8 cellular contexts compared by ENCODE assay signal in the genomic region with DNA sequence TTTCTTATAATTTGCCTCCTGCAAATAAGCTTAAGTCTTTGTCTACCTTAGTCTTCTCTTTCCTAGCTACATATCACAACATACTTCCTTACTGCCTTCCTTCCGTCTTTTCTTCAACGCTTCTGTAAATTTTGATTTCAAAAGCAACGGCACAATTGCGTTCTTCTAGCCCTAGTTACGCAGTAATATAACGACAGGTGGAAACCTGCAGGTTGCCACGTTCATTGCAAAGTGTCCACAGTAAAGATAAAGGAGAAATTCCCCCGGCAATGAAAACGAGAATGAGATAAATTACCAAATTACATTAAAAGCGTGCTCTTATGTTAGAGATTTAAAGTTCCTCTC. TPM values are rescaled to one million over a fixed set of nuclear protein-coding genes. Genes with fewer than 3 reads are reported as not detected.
DNase-seq lines count a peak whose midpoint lies in the region; ATAC-seq and TF ChIP-seq lines count a peak whose summit lies in the region.

No MANE protein-coding gene starts in this region.

- H4K20me1 ChIP-seq in DOHH2 (ENCODE audit: control insufficient read depth, insufficient read depth, low read depth, low read length): peaks cover 15% of the 10 kb centered on the region; the same call in 1 of the 2 replicates
- peaks cover 35% of the 10 kb centered on the region for H4K20me1 ChIP-seq in Loucy (ENCODE audit: insufficient read depth, low read length, poor library complexity, severe bottlenecking)
- no peaks in the 10 kb centered on the region for H4K20me1 ChIP-seq in mammary epithelial cell (ENCODE audit: insufficient read depth, low read length)

- H3K79me2 ChIP-seq in DOHH2 (ENCODE audit: control insufficient read depth, low read length) (peaks cover 69% of the 10 kb centered on the region), Loucy (ENCODE audit: insufficient read depth, low read length) (peaks cover 54% of the 10 kb centered on the region), mammary epithelial cell (ENCODE audit: insufficient read depth, low read length) (peaks cover 45% of the 10 kb centered on the region)

- H3K27me3 ChIP-seq in DOHH2 (ENCODE audit: control insufficient read depth, low read length): no peaks in the 10 kb centered on the region
- peaks cover 5% of the 10 kb centered on the region for H3K27me3 ChIP-seq in Loucy (ENCODE audit: insufficient read depth, low read length, poor library complexity, severe bottlenecking)
- no peaks in the 10 kb centered on the region for H3K27me3 ChIP-seq in mammary epithelial cell (ENCODE audit: insufficient read depth, low read length)

- H3K27me3 Mint-ChIP-seq in mesothelial cell of epicardium (ENCODE audit: low read depth): no peaks in the 10 kb centered on the region

- H3K4me3 ChIP-seq in DOHH2 (ENCODE audit: low read length) (peak overlapping the region; percentile 99), Loucy (ENCODE audit: low read length, poor library complexity, severe bottlenecking) (peak overlapping the region; percentile 88), mammary epithelial cell (replicated peaks in 1 of 3; ENCODE audit: insufficient read depth in 1 of 3, low read depth in 2 of 3, low read length in 3 of 3) (peak overlapping the region; percentile 71 to 91 (median 78))

- H3F3A ChIP-seq in DOHH2 (ENCODE audit: control insufficient read depth, insufficient read depth) (peaks cover 6% of the 10 kb centered on the region; the same call in 1 of the 2 replicates), Loucy (ENCODE audit: low read depth) (no peaks in the 10 kb centered on the region)

- in situ Hi-C loops in mammary epithelial cell (cut with MboI; ENCODE audit: low sequenced_read_pairs in 2 of 2): loop anchor here in 1 of 2 donors (25.0 kb wide), 1 partner anchor 559 kb away; no protein-coding TSS in a partner anchor

- H3K36me3 Mint-ChIP-seq in mesothelial cell of epicardium: peaks cover 19% of the 10 kb centered on the region

- peak overlapping the region; percentile 82 for H2AFZ ChIP-seq in Loucy (ENCODE audit: low read length)
- H2AFZ ChIP-seq in mammary epithelial cell (ENCODE audit: low read depth, low read length): peak overlapping the region; percentile 81

- intact Hi-C loops in mammary epithelial cell (cut with micrococcal nuclease): no loop called here

- H3K4me2 ChIP-seq in DOHH2 (ENCODE audit: low read length): peak overlapping the region; percentile 82
- peak overlapping the region; percentile 87 for H3K4me2 ChIP-seq in Loucy (ENCODE audit: low read depth, low read length, poor library complexity, severe bottlenecking)
- H3K4me2 ChIP-seq in mammary epithelial cell (ENCODE audit: insufficient read depth, low read depth, low read length): peak overlapping the region; percentile 90

- H3K4me1 Mint-ChIP-seq in mesothelial cell of epicardium: peaks cover 29% of the 10 kb centered on the region

- H3K36me3 ChIP-seq in DOHH2 (ENCODE audit: control insufficient read depth, low read length) (peaks cover 44% of the 10 kb centered on the region), Loucy (ENCODE audit: insufficient read depth, low read length) (peaks cover 7% of the 10 kb centered on the region; the same call in 1 of the 2 replicates), mammary epithelial cell (ENCODE audit: insufficient read depth, low read length) (peaks cover 16% of the 10 kb centered on the region)

- peak overlapping the region; percentile 93 for H3K27ac Mint-ChIP-seq in mesothelial cell of epicardium

- DNase-seq in mammary epithelial cell (no peak), mesothelial cell of epicardium (ENCODE audit: low spot score in 2 of 2, unreplicated experiment in 2 of 2) (no peak), occipital lobe (lab: John Stamatoyannopoulos, UW) (no peak), hepatic stellate cell (ENCODE audit: low spot score) (no peak), NCI-H82 treated with DMSO at 0.1 percent for 48 hours (lab: John Stamatoyannopoulos, UW; ENCODE audit: unreplicated experiment) (no peak)

- H3K4me1 ChIP-seq in DOHH2 (ENCODE audit: control insufficient read depth, low read length): peaks cover 39% of the 10 kb centered on the region
- peaks cover 32% of the 10 kb centered on the region for H3K4me1 ChIP-seq in Loucy (ENCODE audit: insufficient read depth, low read length, poor library complexity, severe bottlenecking)
- peaks cover 27% of the 10 kb centered on the region for H3K4me1 ChIP-seq in mammary epithelial cell (ENCODE audit: insufficient read depth, low read length)

- WGBS in mammary epithelial cell (ENCODE audit: low coverage, missing lambda C conversion rate): 2% methylated on average over 10 of the region's 10 CpGs

- peak; percentile 19 for ATAC-seq in GM21529 (IDR thresholded peaks at IDR 0.05; ENCODE audit: unreplicated experiment)

- peaks cover 10% of the 10 kb centered on the region for H3K9me3 Mint-ChIP-seq in mesothelial cell of epicardium

- no peaks in the 10 kb centered on the region for H3K9me2 ChIP-seq in DOHH2 (replicated peaks; ENCODE audit: control insufficient read depth, low read length)
- no peaks in the 10 kb centered on the region for H3K9me2 ChIP-seq in Loucy (replicated peaks; ENCODE audit: low read depth, low read length)

- peak overlapping the region; percentile 85 for H3K9ac ChIP-seq in Loucy (ENCODE audit: low read depth, low read length, poor library complexity, severe bottlenecking)
- peak overlapping the region; percentile 94 for H3K9ac ChIP-seq in mammary epithelial cell (ENCODE audit: insufficient read depth, low read length)

- H3K4me3 Mint-ChIP-seq in mesothelial cell of epicardium: peak overlapping the region; percentile 76

- BruUV-seq in mammary epithelial cell (replicated peaks; lab: Mats Ljungman, UMichigan): TSS peak; percentile 68

- H3K9me3 ChIP-seq in DOHH2 (ENCODE audit: control insufficient read depth, insufficient read depth, low read length): no peaks in the 10 kb centered on the region
- no peaks in the 10 kb centered on the region for H3K9me3 ChIP-seq in Loucy (ENCODE audit: insufficient read depth, low read depth, low read length)
- H3K9me3 ChIP-seq in mammary epithelial cell (replicated peaks; ENCODE audit: insufficient read depth, low read length): no peaks in the 10 kb centered on the region

- H3K27ac ChIP-seq in DOHH2 (ENCODE audit: low read depth, low read length) (peak overlapping the region; percentile 88), mammary epithelial cell (ENCODE audit: insufficient read depth, low read depth, low read length) (peak overlapping the region; percentile 77)

- TF ChIP-seq CTCF in DOHH2 (IDR thresholded peaks at IDR 0.05; ENCODE audit: low read depth, low read length, poor library complexity, severe bottlenecking) (no peak), Loucy (conservative IDR thresholded peaks at IDR 0.05; ENCODE audit: low read length) (no peak), mammary epithelial cell (conservative IDR thresholded peaks at IDR 0.05 in 1 of 2, IDR thresholded peaks at IDR 0.05 in 1 of 2; ENCODE audit: extremely low read depth in 1 of 2, insufficient read depth in 1 of 2, low read depth in 1 of 2, low read length in 2 of 2) (no peak), mesothelial cell of epicardium (IDR thresholded peaks at IDR 0.05; ENCODE audit: unreplicated experiment) (no peak)

- dilution Hi-C loops in mammary epithelial cell (cut with HindIII; ENCODE audit: low sequenced_read_pairs): no loop called here

- CTCF ChIA-PET in mammary epithelial cell (lab: Charles Lee; ENCODE audit: low non-redundant PET): no interaction called here

RNA-seq across cellular contexts. Expression of a gene that starts 0.5 kb away (rescaled TPM):
- total RNA-seq in mammary epithelial cell (100 to 1,000 TPM in 1 of 2 donors, 10 to 100 TPM in 1; 55.0 to 100 TPM), mesothelial cell of epicardium (75.5 to 78.3 TPM (median 76.8 TPM) in 3 replicates), occipital lobe (43.4 TPM)
- polyA plus RNA-seq in mammary epithelial cell: 125 TPM
- 42.1 TPM for polyA minus RNA-seq in mammary epithelial cell
